Comparison of ENCODE assay signal across 9 cellular contexts in the genomic region with DNA sequence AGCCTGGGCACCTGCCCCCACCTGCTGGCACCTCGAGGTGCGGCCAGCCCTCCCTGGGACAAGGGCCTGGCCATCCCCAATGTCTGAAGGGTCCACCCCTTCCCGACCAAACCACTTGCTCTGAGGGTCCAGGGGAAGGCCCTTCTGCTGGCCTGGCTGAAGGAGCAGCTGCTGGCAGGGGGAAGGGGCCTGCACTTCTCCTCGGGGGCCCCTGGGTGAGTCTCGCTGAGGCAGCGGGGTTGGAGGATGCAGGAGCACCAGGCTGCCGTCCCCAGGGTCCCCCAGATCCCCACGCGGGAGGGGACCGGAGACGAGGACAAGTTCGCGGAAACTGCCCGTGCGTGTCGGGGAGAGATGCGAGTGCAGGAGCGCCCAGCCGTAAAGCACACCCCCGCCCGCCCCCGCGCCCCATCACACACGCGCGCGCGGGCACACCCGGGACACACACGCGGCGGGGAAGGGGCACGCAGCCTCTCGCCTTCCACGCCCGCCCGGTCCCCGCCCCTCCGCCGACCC. TPM values are rescaled to one million over a fixed set of nuclear protein-coding genes. Genes with fewer than 3 reads are reported as not detected.
DNase-seq lines count a peak whose midpoint lies in the region; ATAC-seq, FAIRE-seq and TF ChIP-seq lines count a peak whose summit lies in the region.
"Had no signal": no experiment of that assay in that cellular context is flagged by ENCODE, and none has a peak within 500 bp of the region (broad histone marks: within the 10 kb centered on the region; RNA-seq: fewer than 3 reads in every experiment).

No MANE protein-coding gene starts in this region.

- no peaks in the 10 kb centered on the region for H3F3A ChIP-seq in smooth muscle cell (ENCODE audit: low read depth)
- H3F3A ChIP-seq in SK-N-SH (replicated peaks; ENCODE audit: insufficient read depth) = peaks cover 9% of the 10 kb centered on the region

- H3K4me2 ChIP-seq in endothelial cell of umbilical vein (ENCODE audit: insufficient read depth, low read length) = no peak overlapping the region
- peak overlapping the region; percentile 84 for H3K4me2 ChIP-seq in smooth muscle cell
- H3K4me2 ChIP-seq in SK-N-SH = no peak overlapping the region

- no peak for ATAC-seq in GM18519 (IDR thresholded peaks at IDR 0.05; ENCODE audit: low FRiP score, unreplicated experiment)

- H3K9me2 ChIP-seq in SK-N-SH = no peaks in the 10 kb centered on the region

- H3K9ac ChIP-seq in endothelial cell of umbilical vein (replicated peaks; ENCODE audit: extremely low read depth, insufficient read depth, low read length) = no peak overlapping the region
- H3K9ac ChIP-seq in smooth muscle cell (ENCODE audit: low read depth) = no peak overlapping the region
- H3K9ac ChIP-seq in SK-N-SH = no peak overlapping the region

- TF ChIP-seq CTCF in endothelial cell of umbilical vein (IDR thresholded peaks at IDR 0.05; ENCODE audit: extremely low read depth in 1 of 2, insufficient read depth in 1 of 2, low read depth in 1 of 2, low read length in 2 of 2) (no peak), smooth muscle cell (IDR thresholded peaks at IDR 0.05; ENCODE audit: borderline replicate concordance, insufficient read depth, poor library complexity, severe bottlenecking) (no peak), SK-N-SH (IDR thresholded peaks at IDR 0.05) (no peak)

- H3K9me3 ChIP-seq in endothelial cell of umbilical vein (replicated peaks; ENCODE audit: control insufficient read depth, insufficient read depth, low read length) (no peaks in the 10 kb centered on the region), smooth muscle cell (replicated peaks; ENCODE audit: low read depth) (no peaks in the 10 kb centered on the region), SK-N-SH (no peaks in the 10 kb centered on the region)

- TF ChIP-seq POLR2A in endothelial cell of umbilical vein (IDR thresholded peaks at IDR 0.05; ENCODE audit: low read depth, low read length) = no peak

- intact Hi-C loops in endothelial cell of umbilical vein (cut with micrococcal nuclease) = no loop called here

- H3K4me3 ChIP-seq in endothelial cell of umbilical vein (replicated peaks in 1 of 3; ENCODE audit: insufficient read depth in 1 of 3, low read depth in 1 of 3, low read length in 3 of 3) (no peak overlapping the region), smooth muscle cell (peak overlapping the region; percentile 54), SK-N-SH (ENCODE audit: low read depth in 2 of 2, low read length in 1 of 2) (no peak overlapping the region)

- CTCF ChIA-PET in endothelial cell of umbilical vein (lab: Charles Lee) (interaction anchor here (0.6 kb wide), 1 partner anchor 49 kb away, joined by 3 read pairs; no protein-coding TSS in a partner anchor), SK-N-SH (lab: Yijun Ruan, JAX) (no interaction called here)

- DNase-seq in COLO668 (lab: John Stamatoyannopoulos, UW; ENCODE audit: unreplicated experiment) = peak; percentile 22
- DNase-seq in activated CD4-positive, alpha-beta T cell treated with anti-CD3 and anti-CD28 coated beads, Interleukin-2, amount 50 U/mL, for 4 hours = peak; percentile 65 to 76
- DNase-seq in endothelial cell of umbilical vein (ENCODE audit: low read depth, low spot score) = no peak
- no peak for DNase-seq in smooth muscle cell (lab: John Stamatoyannopoulos, UW; ENCODE audit: unreplicated experiment)
- DNase-seq in RPMI8226 = no peak
- DNase-seq in SK-N-SH = no peak
- DNase-seq in Ammon's horn (ENCODE audit: low spot score) = no peak

- H3K79me2 ChIP-seq in endothelial cell of umbilical vein (ENCODE audit: control insufficient read depth, insufficient read depth, low read length) (no peaks in the 10 kb centered on the region), smooth muscle cell (ENCODE audit: low read depth) (no peaks in the 10 kb centered on the region), SK-N-SH (ENCODE audit: insufficient read depth) (no peaks in the 10 kb centered on the region)

- no TSS peak for BruUV-seq in endothelial cell of umbilical vein (replicated peaks; lab: Mats Ljungman, UMichigan)

- H3K27ac ChIP-seq in endothelial cell of umbilical vein (ENCODE audit: insufficient read depth, low read depth, low read length) (no peak overlapping the region), smooth muscle cell (ENCODE audit: low read depth) (no peak overlapping the region), SK-N-SH (ENCODE audit: low read depth in 2 of 2, low read length in 1 of 2) (no peak overlapping the region)

- H2AFZ ChIP-seq in endothelial cell of umbilical vein (ENCODE audit: low read depth, low read length) (no peak overlapping the region), smooth muscle cell (ENCODE audit: low read depth) (no peak overlapping the region), SK-N-SH (ENCODE audit: low read depth) (no peak overlapping the region)

- peaks cover 16 to 22% of the 10 kb centered on the region in 2 experiments for H3K27me3 ChIP-seq in endothelial cell of umbilical vein (ENCODE audit: control insufficient read depth in 2 of 2, insufficient read depth in 2 of 2, low read length in 2 of 2)
- peaks cover 5% of the 10 kb centered on the region for H3K27me3 ChIP-seq in smooth muscle cell (ENCODE audit: low read depth)
- peaks cover 64% of the 10 kb centered on the region for H3K27me3 ChIP-seq in SK-N-SH (ENCODE audit: insufficient read depth)

- H3K9me1 ChIP-seq in endothelial cell of umbilical vein (replicated peaks; ENCODE audit: control insufficient read depth, extremely low read depth, insufficient read depth, low read length) = no peaks in the 10 kb centered on the region

- no peak for TF ChIP-seq RAD21 in SK-N-SH (IDR thresholded peaks at IDR 0.05; ENCODE audit: low read length)

- POLR2A ChIA-PET in endothelial cell of umbilical vein (lab: Charles Lee) = no interaction called here
- POLR2A ChIA-PET in SK-N-SH (lab: Yijun Ruan, JAX) = no interaction called here

- no peaks in the 10 kb centered on the region for H3K4me1 ChIP-seq in endothelial cell of umbilical vein (ENCODE audit: control insufficient read depth, extremely low read depth, insufficient read depth, low read length)
- peaks cover 7% of the 10 kb centered on the region for H3K4me1 ChIP-seq in smooth muscle cell (ENCODE audit: low read depth)
- H3K4me1 ChIP-seq in SK-N-SH (ENCODE audit: control insufficient read depth in 1 of 2, insufficient read depth in 2 of 2, low read depth in 1 of 2, low read length in 1 of 2) = no peaks in the 10 kb centered on the region

- TF ChIP-seq EP300 in SK-N-SH (IDR thresholded peaks at IDR 0.05; ENCODE audit: borderline replicate concordance in 1 of 2, low read depth in 1 of 2, low read length in 1 of 2) = no peak

- no peak for FAIRE-seq in endothelial cell of umbilical vein (lab: Jason Lieb, UNC)

- no peaks in the 10 kb centered on the region for H3K36me3 ChIP-seq in endothelial cell of umbilical vein (ENCODE audit: control insufficient read depth in 2 of 2, extremely low read depth in 1 of 2, insufficient read depth in 2 of 2, low read length in 2 of 2)
- H3K36me3 ChIP-seq in smooth muscle cell (ENCODE audit: low read depth) = no peaks in the 10 kb centered on the region
- no peaks in the 10 kb centered on the region for H3K36me3 ChIP-seq in SK-N-SH (replicated peaks in 1 of 2; ENCODE audit: control insufficient read depth in 1 of 2, insufficient read depth in 2 of 2, low read length in 1 of 2)

- dilution Hi-C loops in endothelial cell of umbilical vein (cut with MboI; ENCODE audit: extremely low pct_ligation_motif_present, low sequenced_read_pairs) = no loop called here

- no peaks in the 10 kb centered on the region for H4K20me1 ChIP-seq in endothelial cell of umbilical vein (replicated peaks; ENCODE audit: control insufficient read depth, extremely low read depth, insufficient read depth, low read length)
- H4K20me1 ChIP-seq in smooth muscle cell (ENCODE audit: low read depth) = no peaks in the 10 kb centered on the region
- 0 out of 2 replicates have a peak, but pooled peaks cover 18% of the 10 kb centered on the region for H4K20me1 ChIP-seq in SK-N-SH (ENCODE audit: insufficient read depth)

- WGBS in smooth muscle cell (ENCODE audit: low lambda C conversion rate) = 20% methylated on average over 9 of the region's 40 CpGs
- WGBS in SK-N-SH (ENCODE audit: low lambda C conversion rate) = no CpG with 5 or more reads among the region's 40 CpGs

TF ChIP-seq in endothelial cell of umbilical vein, 7 proteins besides CTCF, POLR2A, EP300 and RAD21:
- peak; percentile 65 for TF ChIP-seq EZH2 (IDR thresholded peaks at IDR 0.05; ENCODE audit: borderline replicate concordance, low read depth, low read length, severe bottlenecking)
- TF ChIP-seq JUN (IDR thresholded peaks at IDR 0.05; ENCODE audit: borderline replicate concordance, insufficient read depth, insufficient read length, low read depth) = no peak

RNA-seq across cellular contexts. Expression of a gene that starts 0.7 kb away (rescaled TPM):
- not detected in 2 replicates for total RNA-seq in endothelial cell of umbilical vein
- polyA plus RNA-seq in endothelial cell of umbilical vein = 0.03 and 0.05 TPM in 2 replicates
- polyA plus RNA-seq in endothelial cell of umbilical vein (2011; cell fraction: cytosol; rRNA removed) = 0.01 and 0.03 TPM in 2 replicates
- 0.08 and 0.31 TPM in 2 replicates for polyA plus RNA-seq in endothelial cell of umbilical vein (2011; cell fraction: nucleus; rRNA removed)
- polyA plus RNA-seq in endothelial cell of umbilical vein (2012) = 0.01 and 0.53 TPM in 2 replicates
- polyA minus RNA-seq in endothelial cell of umbilical vein = not detected in 2 replicates
- not detected for polyA minus RNA-seq in endothelial cell of umbilical vein (2011; cell fraction: cytosol; rRNA and poly(A)+ RNA removed)
- 0.05 TPM in 1 of 2 replicates, not detected in the other for polyA minus RNA-seq in endothelial cell of umbilical vein (2011; cell fraction: nucleus; rRNA and poly(A)+ RNA removed)
- 1.7 TPM in 2 replicates for total RNA-seq in smooth muscle cell
- polyA plus RNA-seq in smooth muscle cell = 1.4 and 2.6 TPM in 2 replicates
- polyA plus RNA-seq in SK-N-SH (2012; rRNA removed) = not detected in 2 replicates
- not detected in 2 replicates for polyA plus RNA-seq in SK-N-SH (2012; cell fraction: cytosol; rRNA removed)
- polyA plus RNA-seq in SK-N-SH (2012; cell fraction: nucleus; rRNA removed) = not detected in 2 replicates

RNA-seq across cellular contexts. Expression of a gene that starts 56.1 kb away (rescaled TPM):
- not detected in 2 replicates for total RNA-seq in endothelial cell of umbilical vein
- polyA plus RNA-seq in endothelial cell of umbilical vein = not detected in 2 replicates
- polyA plus RNA-seq in endothelial cell of umbilical vein (2011; cell fraction: cytosol; rRNA removed) = not detected in 2 replicates
- polyA plus RNA-seq in endothelial cell of umbilical vein (2011; cell fraction: nucleus; rRNA removed) = not detected in 2 replicates
- polyA plus RNA-seq in endothelial cell of umbilical vein (2012) = not detected in 2 replicates
- not detected in 2 replicates for polyA minus RNA-seq in endothelial cell of umbilical vein
- not detected for polyA minus RNA-seq in endothelial cell of umbilical vein (2011; cell fraction: cytosol; rRNA and poly(A)+ RNA removed)
- polyA minus RNA-seq in endothelial cell of umbilical vein (2011; cell fraction: nucleus; rRNA and poly(A)+ RNA removed) = not detected in 2 replicates
- not detected in 2 replicates for total RNA-seq in smooth muscle cell
- not detected in 2 replicates for polyA plus RNA-seq in smooth muscle cell
- polyA plus RNA-seq in SK-N-SH (2012; rRNA removed) = not detected in 2 replicates
- not detected in 2 replicates for polyA plus RNA-seq in SK-N-SH (2012; cell fraction: cytosol; rRNA removed)
- not detected in 2 replicates for polyA plus RNA-seq in SK-N-SH (2012; cell fraction: nucleus; rRNA removed)
- total RNA-seq: glomerular endothelial cell had no signal

Comparison
In these comparisons a context has a peak if more than half of its experiments do, and no peak if none do; other contexts are left out.
1. DNase-seq: peak in COLO668 (single experiment) and activated CD4-positive, alpha-beta T cell treated with anti-CD3 and anti-CD28 coated beads, Interleukin-2, amount 50 U/mL, for 4 hours (2 of 2); none in endothelial cell of umbilical vein (single experiment), smooth muscle cell (single experiment), RPMI8226 (single experiment), SK-N-SH (single experiment) and Ammon's horn (single experiment).